ENCODE assay signal across 1 cellular context in the genomic region with DNA sequence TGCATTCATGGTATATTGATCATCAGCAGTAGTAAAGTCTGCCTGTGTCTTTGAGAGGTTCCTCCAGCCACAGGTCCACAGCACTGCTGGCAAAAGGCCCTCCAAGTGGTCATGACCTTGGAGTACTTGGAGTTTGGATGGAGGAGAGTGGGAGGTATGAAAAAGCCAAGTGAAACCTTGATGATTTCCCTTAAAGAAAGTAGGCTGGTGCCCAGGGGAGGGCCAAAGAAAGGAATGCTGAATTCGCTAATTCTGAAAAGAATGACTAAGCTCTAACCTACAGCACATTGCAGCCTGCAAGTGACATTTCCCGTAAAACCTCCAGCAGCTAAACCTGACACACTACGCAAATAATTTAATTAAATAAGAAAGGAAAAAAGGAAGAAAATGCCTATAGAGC.
TF ChIP-seq lines count a peak whose summit lies in the region.

No MANE protein-coding gene starts in this region.

TF ChIP-seq in H1, 55 proteins besides CTCF, POLR2A, EP300 and RAD21:
- no peak for TF ChIP-seq HDAC2 (IDR thresholded peaks at IDR 0.05; ENCODE audit: borderline replicate concordance in 1 of 2, low read depth in 2 of 2, low read length in 2 of 2)
- no peak for TF ChIP-seq CREB1 (IDR thresholded peaks at IDR 0.05)
- TF ChIP-seq, protein P1, sequence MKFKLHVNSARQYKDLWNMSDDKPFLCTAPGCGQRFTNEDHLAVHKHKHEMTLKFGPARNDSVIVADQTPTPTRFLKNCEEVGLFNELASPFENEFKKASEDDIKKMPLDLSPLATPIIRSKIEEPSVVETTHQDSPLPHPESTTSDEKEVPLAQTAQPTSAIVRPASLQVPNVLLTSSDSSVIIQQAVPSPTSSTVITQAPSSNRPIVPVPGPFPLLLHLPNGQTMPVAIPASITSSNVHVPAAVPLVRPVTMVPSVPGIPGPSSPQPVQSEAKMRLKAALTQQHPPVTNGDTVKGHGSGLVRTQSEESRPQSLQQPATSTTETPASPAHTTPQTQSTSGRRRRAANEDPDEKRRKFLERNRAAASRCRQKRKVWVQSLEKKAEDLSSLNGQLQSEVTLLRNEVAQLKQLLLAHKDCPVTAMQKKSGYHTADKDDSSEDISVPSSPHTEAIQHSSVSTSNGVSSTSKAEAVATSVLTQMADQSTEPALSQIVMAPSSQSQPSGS (IDR thresholded peaks at IDR 0.05; ENCODE audit: low read length), result no peak
- TF ChIP-seq MAFK (IDR thresholded peaks at IDR 0.05; ENCODE audit: low read depth, low read length), result peak; percentile 89
- no peak for TF ChIP-seq POU5F1 (IDR thresholded peaks at IDR 0.05; ENCODE audit: low read depth, low read length)
- no peak for TF ChIP-seq RNF2 (IDR thresholded peaks at IDR 0.05; ENCODE audit: borderline replicate concordance, low read depth, low read length, missing control alignments, poor library complexity, severe bottlenecking)
- TF ChIP-seq SRF (IDR thresholded peaks at IDR 0.05; ENCODE audit: low read depth, low read length), result no peak
- peak; percentile 97 for TF ChIP-seq BACH1 (IDR thresholded peaks at IDR 0.05; ENCODE audit: low read length)
- no peak for TF ChIP-seq FOSL1 (IDR thresholded peaks at IDR 0.05; ENCODE audit: insufficient read depth, low read depth, low read length)
- TF ChIP-seq SP2 (IDR thresholded peaks at IDR 0.05; ENCODE audit: low read length), result no peak
- TF ChIP-seq SAP30 (IDR thresholded peaks at IDR 0.05; ENCODE audit: insufficient read depth, insufficient replicate concordance, low read length), result no peak
- TF ChIP-seq KDM5A (IDR thresholded peaks at IDR 0.05; ENCODE audit: low read length), result no peak
- no peak for TF ChIP-seq SP4 (IDR thresholded peaks at IDR 0.05; ENCODE audit: low read length)
- TF ChIP-seq SIN3A (conservative IDR thresholded peaks at IDR 0.05 in 1 of 2, IDR thresholded peaks at IDR 0.05 in 1 of 2; ENCODE audit: low read depth in 1 of 2, low read length in 2 of 2), result no peak
- no peak for TF ChIP-seq TBP (IDR thresholded peaks at IDR 0.05; ENCODE audit: low read depth, low read length)
